In genomic region chrX:54891573-54891972, GRCh38 we compare ENCODE assay signal across 10 cellular contexts. TPM values are rescaled to one million over a fixed set of nuclear protein-coding genes. Genes with fewer than 3 reads are reported as not detected.
DNase-seq lines count a peak whose midpoint lies in the region; ATAC-seq, FAIRE-seq and TF ChIP-seq lines count a peak whose summit lies in the region.
"Had no signal": no experiment of that assay in that cellular context is flagged by ENCODE, and none has a peak within 500 bp of the region (broad histone marks: within the 10 kb centered on the region; RNA-seq: fewer than 3 reads in every experiment).

No MANE protein-coding gene starts in this region.

- CTCF ChIA-PET in CD4-positive, alpha-beta T cell (lab: Charles Lee): interaction anchor here (0.6 to 1.4 kb wide), 7 partner anchors 30 to 168 kb away, joined by 3 to 7 read pairs (median 3); partner anchors contain the start of genes APEX2 and TRO

- POLR2A ChIA-PET in CD4-positive, alpha-beta T cell (lab: Charles Lee): interaction anchor here (1.8 kb wide), 1 partner anchor 166 kb away, joined by 6 read pairs; no protein-coding TSS in a partner anchor

- no peak overlapping the region for H3K27ac Mint-ChIP-seq in CD4-positive, alpha-beta T cell
- H3K27ac Mint-ChIP-seq in immature natural killer cell: no peak overlapping the region
- H3K27ac Mint-ChIP-seq in stimulated activated naive CD8-positive, alpha-beta T cell treated with anti-CD3 and anti-CD28 coated beads, Interleukin-15, amount 100 ng/mL, for 72 hours: no peak overlapping the region

- no peak overlapping the region for H3K27ac ChIP-seq in CD4-positive, alpha-beta T cell (ENCODE audit: low read depth, low read length)
- H3K27ac ChIP-seq: neutrophil, SK-N-MC had no signal

- intact Hi-C loops in CD4-positive, alpha-beta T cell (cut with DNase I, micrococcal nuclease): loop anchor here (1.0 to 10.0 kb wide), 6 partner anchors 116 to 1356 kb away; no protein-coding TSS in a partner anchor

- H3K4me3 Mint-ChIP-seq in CD4-positive, alpha-beta T cell: no peak overlapping the region
- no peak overlapping the region for H3K4me3 Mint-ChIP-seq in immature natural killer cell
- H3K4me3 Mint-ChIP-seq in stimulated activated naive CD8-positive, alpha-beta T cell treated with anti-CD3 and anti-CD28 coated beads, Interleukin-15, amount 100 ng/mL, for 72 hours: no peak overlapping the region

- TF ChIP-seq CTCF in CD4-positive, alpha-beta T cell (IDR thresholded peaks at IDR 0.05): peak; percentile 57

- FAIRE-seq in GM18507 (lab: Jason Lieb, UNC): peak; percentile 56

- H3K27me3 Mint-ChIP-seq in CD4-positive, alpha-beta T cell: no peaks in the 10 kb centered on the region
- H3K27me3 Mint-ChIP-seq in immature natural killer cell (ENCODE audit: low read depth in 3 of 3): peaks cover 5 to 27% (median 14%) of the 10 kb centered on the region in 3 donors
- H3K27me3 Mint-ChIP-seq in stimulated activated naive CD8-positive, alpha-beta T cell treated with anti-CD3 and anti-CD28 coated beads, Interleukin-15, amount 100 ng/mL, for 72 hours: peaks cover 15% of the 10 kb centered on the region

- no peaks in the 10 kb centered on the region for H3K9me3 Mint-ChIP-seq in CD4-positive, alpha-beta T cell
- peaks cover 0 to 4% (median 0%) of the 10 kb centered on the region in 6 donors for H3K9me3 Mint-ChIP-seq in immature natural killer cell
- H3K9me3 Mint-ChIP-seq in stimulated activated naive CD8-positive, alpha-beta T cell treated with anti-CD3 and anti-CD28 coated beads, Interleukin-15, amount 100 ng/mL, for 72 hours: no peaks in the 10 kb centered on the region

- peaks cover 4% of the 10 kb centered on the region for H3K4me1 Mint-ChIP-seq in CD4-positive, alpha-beta T cell (ENCODE audit: low read depth)
- H3K4me1 Mint-ChIP-seq in immature natural killer cell: no peaks in the 10 kb centered on the region
- H3K4me1 Mint-ChIP-seq in stimulated activated naive CD8-positive, alpha-beta T cell treated with anti-CD3 and anti-CD28 coated beads, Interleukin-15, amount 100 ng/mL, for 72 hours: no peaks in the 10 kb centered on the region

- DNase-seq in CD4-positive, alpha-beta T cell: peak in 7 of 10 experiments; percentile 6 to 32 (median 14)
- DNase-seq in GM18507 (ENCODE audit: extremely low spot score, insufficient read length, low read depth) (no peak), NCI-H345 treated with DMSO at 0.1 percent for 48 hours (lab: John Stamatoyannopoulos, UW; ENCODE audit: unreplicated experiment) (peak; percentile 12), immature natural killer cell (peak; percentile 18 to 39 (median 26)), DMS79 (lab: John Stamatoyannopoulos, UW) (no peak), NCI-H2171 (lab: John Stamatoyannopoulos, UW) (no peak)
- DNase-seq in activated naive CD4-positive, alpha-beta T cell treated with Interleukin-2 at 50 U/mL for 16 hours: peak; percentile 21
- peak in 1 of 2 donors; percentile 10 for DNase-seq in stimulated activated naive CD8-positive, alpha-beta T cell treated with anti-CD3 and anti-CD28 coated beads, Interleukin-15, amount 100 ng/mL, for 72 hours

- H3K9me3 ChIP-seq in CD4-positive, alpha-beta T cell (ENCODE audit: control insufficient read depth, low read length): peaks cover 5% of the 10 kb centered on the region
- H3K9me3 ChIP-seq: neutrophil had no signal

- no peaks in the 10 kb centered on the region for H3K27me3 ChIP-seq in CD4-positive, alpha-beta T cell (ENCODE audit: control insufficient read depth, insufficient read depth, low read length)
- H3K27me3 ChIP-seq: neutrophil had no signal

- ATAC-seq in CD4-positive, alpha-beta T cell (ENCODE audit: poor library complexity): peak; percentile 84
- peak; percentile 58 for ATAC-seq in stimulated activated naive CD8-positive, alpha-beta T cell treated with anti-CD3 and anti-CD28 coated beads, Interleukin-15, amount 100 ng/mL, for 72 hours

- no peaks in the 10 kb centered on the region for H3K36me3 Mint-ChIP-seq in CD4-positive, alpha-beta T cell (ENCODE audit: low read depth)
- no peaks in the 10 kb centered on the region for H3K36me3 Mint-ChIP-seq in immature natural killer cell

RNA-seq across cellular contexts. Expression of gene TRO, which starts 29.1 kb away (rescaled TPM):
- 1 to 10 TPM; 1.0 to 2.0 TPM for total RNA-seq in CD4-positive, alpha-beta T cell
- 1 to 10 TPM in 2 of 3 donors, not detected in 1; 1.3 to 2.4 TPM for polyA plus RNA-seq in immature natural killer cell

Comparison
In these comparisons a context has a peak if more than half of its experiments do, and no peak if none do; other contexts are left out.
1. DNase-seq: peak in CD4-positive, alpha-beta T cell (7 of 10), NCI-H345 treated with DMSO at 0.1 percent for 48 hours (single experiment), activated naive CD4-positive, alpha-beta T cell treated with Interleukin-2 at 50 U/mL for 16 hours (single experiment) and immature natural killer cell (3 of 3); none in GM18507 (single experiment), DMS79 (single experiment) and NCI-H2171 (single experiment).